31 cellular contexts compared by ENCODE assay signal in the genomic region with DNA sequence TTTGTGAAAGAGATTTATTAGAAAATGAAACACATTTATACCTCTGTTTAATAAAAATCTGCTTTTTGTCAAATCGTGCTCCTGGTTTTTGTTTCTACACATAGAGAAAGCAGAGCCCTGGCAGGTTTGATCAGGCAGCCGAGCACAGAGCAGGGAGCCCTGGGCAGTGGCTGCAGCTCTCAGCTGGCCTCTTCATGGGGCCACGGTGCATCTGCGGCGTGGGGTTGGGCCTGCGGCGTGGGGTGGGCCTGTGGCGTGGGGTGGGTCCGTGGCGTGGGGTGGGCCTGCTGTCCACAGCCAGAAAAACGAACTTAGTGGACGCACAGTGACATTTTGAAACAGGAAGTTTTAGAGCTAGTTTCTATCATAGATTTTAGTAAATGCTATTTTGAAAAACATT. TPM values are rescaled to one million over a fixed set of nuclear protein-coding genes. Genes with fewer than 3 reads are reported as not detected.
"Had no signal": no experiment of that assay in that cellular context is flagged by ENCODE, and none has a peak within 500 bp of the region (broad histone marks: within the 10 kb centered on the region; RNA-seq: fewer than 3 reads in every experiment).

No MANE protein-coding gene starts in this region.

- H3K4me3 Mint-ChIP-seq: activated CD8-positive, alpha-beta T cell treated with anti-CD3 and anti-CD28 coated beads for 36 hours; activated naive CD8-positive, alpha-beta T cell; activated T-cell treated with anti-CD3 and anti-CD28 coated beads, Interleukin-2, amount 50 U/mL, for 4 hours; activated T-helper 17 cell treated with anti-CD3 and anti-CD28 coated beads, Interleukin-2, amount 50 U/mL, for 72 hours; dendritic cell treated with granulocyte-macrophage colony-stimulating factor and Interleukin-4, amounts not matched to agents 40 ng/mL and 50 ng/mL, for 4 days; endodermal cell had no signal

- H3K4me3 ChIP-seq: body of pancreas, coronary artery, dorsolateral prefrontal cortex, gastrocnemius medialis had no signal

- H3K4me1 ChIP-seq: body of pancreas, foreskin keratinocyte, gastrocnemius medialis had no signal

- H3K27me3 Mint-ChIP-seq: activated CD8-positive, alpha-beta T cell treated with anti-CD3 and anti-CD28 coated beads for 36 hours; activated naive CD8-positive, alpha-beta T cell; activated T-helper 17 cell treated with anti-CD3 and anti-CD28 coated beads, Interleukin-2, amount 50 U/mL, for 72 hours; dendritic cell treated with granulocyte-macrophage colony-stimulating factor and Interleukin-4, amounts not matched to agents 40 ng/mL and 50 ng/mL, for 4 days had no signal

- H3K9me3 ChIP-seq: body of pancreas, gastrocnemius medialis had no signal

- H3K27ac Mint-ChIP-seq: activated CD8-positive, alpha-beta T cell treated with anti-CD3 and anti-CD28 coated beads for 36 hours; activated naive CD8-positive, alpha-beta T cell; activated T-helper 17 cell treated with anti-CD3 and anti-CD28 coated beads, Interleukin-2, amount 50 U/mL, for 72 hours; dendritic cell treated with granulocyte-macrophage colony-stimulating factor and Interleukin-4, amounts not matched to agents 40 ng/mL and 50 ng/mL, for 4 days; endodermal cell had no signal

- ATAC-seq: activated CD8-positive, alpha-beta T cell treated with anti-CD3 and anti-CD28 coated beads for 36 hours; activated T-cell treated with anti-CD3 and anti-CD28 coated beads, Interleukin-2, amount 50 U/mL, for 4 hours; activated T-helper 17 cell treated with anti-CD3 and anti-CD28 coated beads, Interleukin-2, amount 50 U/mL, for 72 hours; body of pancreas; esophagus mucosa; foreskin keratinocyte; gastrocnemius medialis had no signal

- DNase-seq: activated CD4-positive, alpha-beta T cell treated with anti-CD3 and anti-CD28 coated beads for 4 hours; activated CD4-positive, alpha-beta T cell treated with anti-CD3 and anti-CD28 coated beads, Interleukin-2, amount 50 U/mL, for 1 hour; activated CD4-positive, alpha-beta T cell treated with anti-CD3 and anti-CD28 coated beads, Interleukin-2, amount 50 U/mL, for 48 hours; activated CD4-positive, CD25-positive, alpha-beta regulatory T cell; activated CD4-positive, CD25-positive, alpha-beta regulatory T cell treated with anti-CD3 and anti-CD28 coated beads, Interleukin-2, amount 50 U/mL, for 72 hours; activated CD8-positive, alpha-beta memory T cell treated with anti-CD3 and anti-CD28 coated beads for 24 hours; activated CD8-positive, alpha-beta T cell treated with anti-CD3 and anti-CD28 coated beads for 36 hours; activated effector memory CD4-positive, alpha-beta T cell treated with Interleukin-2 at 50 U/mL for 16 hours; activated gamma-delta T cell treated with Interleukin-2 at 50 U/mL for 16 hours; activated naive CD4-positive, alpha-beta T cell treated with anti-CD3 and anti-CD28 coated beads, Interleukin-2, amount 50 U/mL, for 16 hours; activated naive CD4-positive, alpha-beta T cell treated with Interleukin-2 at 50 U/mL for 16 hours; activated T-cell treated with anti-CD3 and anti-CD28 coated beads, Interleukin-2, amount 50 U/mL, for 4 hours; amygdala; body of pancreas; central memory CD4-positive, alpha-beta T cell; cerebellar nuclear complex; dorsolateral prefrontal cortex; effector memory CD4-positive, alpha-beta T cell; endodermal cell; foreskin keratinocyte; gastrocnemius medialis; glutamatergic neuron; T-helper 2 cell had no signal

- H3K36me3 ChIP-seq: gastrocnemius medialis had no signal

- H3K4me1 Mint-ChIP-seq: activated T-helper 17 cell treated with anti-CD3 and anti-CD28 coated beads, Interleukin-2, amount 50 U/mL, for 72 hours; endodermal cell had no signal

- H3K27ac ChIP-seq: body of pancreas, coronary artery, dorsolateral prefrontal cortex, foreskin keratinocyte, gastrocnemius medialis had no signal

- H3K36me3 Mint-ChIP-seq: activated naive CD8-positive, alpha-beta T cell had no signal

- H3K27me3 ChIP-seq: body of pancreas, dorsolateral prefrontal cortex, foreskin keratinocyte, gastrocnemius medialis had no signal

- H3K9me3 Mint-ChIP-seq: activated CD8-positive, alpha-beta T cell treated with anti-CD3 and anti-CD28 coated beads for 36 hours; activated T-cell treated with anti-CD3 and anti-CD28 coated beads, Interleukin-2, amount 50 U/mL, for 4 hours; activated T-helper 17 cell treated with anti-CD3 and anti-CD28 coated beads, Interleukin-2, amount 50 U/mL, for 72 hours; dendritic cell treated with granulocyte-macrophage colony-stimulating factor and Interleukin-4, amounts not matched to agents 40 ng/mL and 50 ng/mL, for 4 days had no signal

RNA-seq across cellular contexts. Expression of gene GOLGA6L2, which starts 10.6 kb away (rescaled TPM):
- total RNA-seq: activated CD8-positive, alpha-beta T cell treated with anti-CD3 and anti-CD28 coated beads for 36 hours; activated T-cell treated with anti-CD3 and anti-CD28 coated beads, Interleukin-2, amount 50 U/mL, for 4 hours; activated T-helper 17 cell treated with anti-CD3 and anti-CD28 coated beads, Interleukin-2, amount 50 U/mL, for 72 hours; aorta; body of pancreas; dorsolateral prefrontal cortex; endodermal cell; epithelial cell of proximal tubule; esophagus mucosa; foreskin keratinocyte; gastrocnemius medialis; T-helper 1 cell treated with Interleukin-12 subunit alpha and Interleukin-12 subunit beta and Interleukin-4 antibody, amounts not matched to agents 30 ng/mL and 1 ng/mL, for 36 hours had no signal
